ENCODE assay signal across 8 cellular contexts in genomic region chr11:34358666-34359547, GRCh38. TPM values are rescaled to one million over a fixed set of nuclear protein-coding genes. Genes with fewer than 3 reads are reported as not detected.
DNase-seq lines count a peak whose midpoint lies in the region; ATAC-seq and TF ChIP-seq lines count a peak whose summit lies in the region.

No MANE protein-coding gene starts in this region.

- intact Hi-C loops in CD14-positive monocyte (cut with micrococcal nuclease) (loop anchor here (1.0 to 10.0 kb wide), 10 partner anchors 52 to 494 kb away; partner anchors contain the start of gene NAT10 (in 1 of the 2)), activated B cell treated with CpG ODN at 0.5 μM for 24 hours (cut with micrococcal nuclease) (loop anchor here (1.0 to 5.0 kb wide), 18 partner anchors 80 to 1033 kb away; partner anchors contain the start of genes C11orf91 and NAT10)

- no peaks in the 10 kb centered on the region for H3K9me3 ChIP-seq in GM23248 (ENCODE audit: low read depth)

- H3K27ac Mint-ChIP-seq in CD14-positive monocyte (peak overlapping the region; percentile 58 to 88 (median 66)), activated B cell treated with CpG ODN at 0.5 μM for 24 hours (peak overlapping the region; percentile 86), immature natural killer cell (peak overlapping the region; percentile 18 to 79 (median 66))

- in situ Hi-C loops in GM23248 (cut with MboI): loop anchor here (5.0 kb wide), 1 partner anchor 182 kb away; no protein-coding TSS in a partner anchor

- H3K4me2 ChIP-seq in GM23248 (ENCODE audit: unreplicated experiment): peak overlapping the region; percentile 85

- ATAC-seq in activated B cell treated with CpG ODN at 0.5 μM for 24 hours (ENCODE audit: low read depth): peak; percentile 19
- ATAC-seq in HG02623 (IDR thresholded peaks at IDR 0.05; ENCODE audit: unreplicated experiment): no peak

- DNase-seq in CD14-positive monocyte (ENCODE audit: low spot score) (peak; percentile 60), GM23248 (peak; percentile 88), NCI-H2171 treated with DMSO at 0.1 percent for 48 hours (lab: John Stamatoyannopoulos, UW) (peak; percentile 93), activated B cell treated with CpG ODN at 0.5 μM for 24 hours (peak; percentile 59), cardiac fibroblast (ENCODE audit: low read depth in 2 of 2) (peak; percentile 84 to 89), immature natural killer cell (peak; percentile 61 to 71 (median 67))

- H3K27me3 ChIP-seq in GM23248 (replicated peaks; ENCODE audit: insufficient read depth): no peaks in the 10 kb centered on the region

- TF ChIP-seq CTCF in CD14-positive monocyte (IDR thresholded peaks at IDR 0.05) (peak; percentile 98), activated B cell treated with CpG ODN at 0.5 μM for 24 hours (IDR thresholded peaks at IDR 0.05) (peak; percentile 92), cardiac fibroblast (IDR thresholded peaks at IDR 0.05; ENCODE audit: low read depth, low read length) (peak; percentile 70)

- H3K27ac ChIP-seq in GM23248: no peak overlapping the region
- H3K27ac ChIP-seq in skin epidermis: peak overlapping the region in 12 of 21 experiments; percentile 1 to 71 (median 32)

- 1 to 2% methylated on average over 41 of the region's 41 CpGs for WGBS in GM23248 (ENCODE audit: low coverage in 1 of 2, low lambda C conversion rate in 2 of 2, missing lambda C conversion rate in 2 of 2), 2 experiments

- H3K4me1 Mint-ChIP-seq in CD14-positive monocyte (peaks cover 33% of the 10 kb centered on the region), activated B cell treated with CpG ODN at 0.5 μM for 24 hours (peaks cover 32% of the 10 kb centered on the region), immature natural killer cell (peaks cover 23 to 29% of the 10 kb centered on the region in 2 donors)

- H3K9ac ChIP-seq in GM23248: peak overlapping the region; percentile 13; the same call in 1 of the 2 replicates

- peaks cover 20 to 38% (median 28%) of the 10 kb centered on the region in 3 donors for H3K27me3 Mint-ChIP-seq in CD14-positive monocyte (ENCODE audit: low read depth in 3 of 3)
- peaks cover 25% of the 10 kb centered on the region for H3K27me3 Mint-ChIP-seq in activated B cell treated with CpG ODN at 0.5 μM for 24 hours
- H3K27me3 Mint-ChIP-seq in immature natural killer cell (ENCODE audit: low read depth in 3 of 3): peaks cover 14 to 29% (median 28%) of the 10 kb centered on the region in 3 donors

- peak overlapping the region; percentile 73 for H3K4me3 ChIP-seq in GM23248
- H3K4me3 ChIP-seq in cardiac fibroblast (replicated peaks in 1 of 2; ENCODE audit: low read depth in 2 of 2, low read length in 2 of 2): peak overlapping the region; percentile 55 to 58
- peak overlapping the region; percentile 37 to 60 (median 50) for H3K4me3 ChIP-seq in skin epidermis

- no peaks in the 10 kb centered on the region for H3F3A ChIP-seq in GM23248 (ENCODE audit: insufficient read depth)

- H4K20me1 ChIP-seq in GM23248 (ENCODE audit: insufficient read depth): no peaks in the 10 kb centered on the region

- POLR2A ChIA-PET in activated B cell treated with CpG ODN at 0.5 μM for 24 hours (lab: Charles Lee): interaction anchor here (0.7 to 6.8 kb wide), 16 partner anchors 12 to 362 kb away, joined by 3 to 123 read pairs (median 6); partner anchors contain the start of gene NAT10

- H3K4me3 Mint-ChIP-seq in CD14-positive monocyte (peak overlapping the region; percentile 82 to 97), activated B cell treated with CpG ODN at 0.5 μM for 24 hours (peak overlapping the region; percentile 88), immature natural killer cell (peak overlapping the region; percentile 85 to 92 (median 89))

- H3K36me3 Mint-ChIP-seq in CD14-positive monocyte (peaks cover 8 to 20% of the 10 kb centered on the region in 2 donors), activated B cell treated with CpG ODN at 0.5 μM for 24 hours (ENCODE audit: low read depth) (peaks cover 28% of the 10 kb centered on the region), immature natural killer cell (no peaks in the 10 kb centered on the region)

- no peaks in the 10 kb centered on the region for H3K36me3 ChIP-seq in GM23248 (ENCODE audit: low read depth)

- CTCF ChIA-PET in activated B cell treated with CpG ODN at 0.5 μM for 24 hours (lab: Charles Lee): interaction anchor here (1.0 to 5.1 kb wide), 8 partner anchors 108 to 362 kb away, joined by 3 to 100 read pairs (median 5); partner anchors contain the start of gene NAT10

- peaks cover 31% of the 10 kb centered on the region for H3K79me2 ChIP-seq in GM23248 (ENCODE audit: insufficient read depth)

- peak overlapping the region; percentile 59 for H2AFZ ChIP-seq in GM23248

- H3K9me3 Mint-ChIP-seq in CD14-positive monocyte (peaks cover 0 to 4% (median 0%) of the 10 kb centered on the region in 7 donors), activated B cell treated with CpG ODN at 0.5 μM for 24 hours (no peaks in the 10 kb centered on the region), immature natural killer cell (no peaks in the 10 kb centered on the region)

- peaks cover 16% of the 10 kb centered on the region for H3K4me1 ChIP-seq in GM23248 (ENCODE audit: insufficient read depth)

- H3K9me2 ChIP-seq in GM23248 (ENCODE audit: insufficient read depth): no peaks in the 10 kb centered on the region

RNA-seq across cellular contexts. Expression of gene ABTB2, which starts 1.1 kb away (rescaled TPM):
- polyA plus RNA-seq in CD14-positive monocyte (under 1 TPM; 0.25 to 0.26 TPM), GM23248 (2016; fragmentation: Nextera tagmentation; extraction: Ambion mirVana) (8.4 and 8.7 TPM in 2 replicates), immature natural killer cell (under 1 TPM in 1 of 3 donors, not detected in 2; 0.56 TPM)
- 9.9 and 12.4 TPM in 2 replicates for total RNA-seq in GM23248 (2014; rRNA removed; shearing (Covaris generic))
- 68.6 and 73.0 TPM in 2 replicates for total RNA-seq in activated B cell treated with CpG ODN at 0.5 μM for 24 hours
